Comparison of ENCODE assay signal across 7 cellular contexts in genomic region chr4:127151941-127152340, GRCh38.
"Had no signal": no experiment of that assay in that cellular context is flagged by ENCODE, and none has a peak within 500 bp of the region (broad histone marks: within the 10 kb centered on the region; RNA-seq: fewer than 3 reads in every experiment).

No MANE protein-coding gene starts in this region.

- H3K4me1 Mint-ChIP-seq: GM23338 had no signal

- H3K4me2 ChIP-seq: GM23338 had no signal

- DNase-seq: H9, HCEC 1CT, IMR-90 had no signal

- H3K9me3 Mint-ChIP-seq: GM23338 had no signal

- FAIRE-seq: H1, H54, HTR-8/SVneo had no signal

- H3K27ac Mint-ChIP-seq: GM23338, H9 had no signal

- H3K4me3 Mint-ChIP-seq: GM23338, H9 had no signal

- H3K4me3 ChIP-seq: GM23338 had no signal
